Comparison of ENCODE assay signal across 28 cellular contexts in the genomic region with DNA sequence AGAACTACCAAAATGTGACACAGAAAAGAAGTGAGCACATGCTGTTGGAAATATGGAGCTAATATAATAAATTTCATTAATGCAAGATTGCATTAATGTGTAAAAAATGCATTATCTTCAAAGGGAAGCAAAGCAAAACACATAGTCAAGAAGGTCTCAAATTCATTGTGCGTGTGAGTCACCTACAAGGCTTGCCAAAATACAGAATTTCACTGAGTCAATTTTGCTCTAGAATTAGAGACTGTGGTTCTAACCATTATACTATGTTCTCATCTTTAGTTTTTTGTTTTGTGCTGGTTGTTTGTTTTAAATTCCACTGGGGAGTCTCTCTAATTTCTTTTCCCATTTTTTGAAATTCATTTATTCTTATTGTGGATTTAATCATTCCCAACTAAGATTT.
"Had no signal": no experiment of that assay in that cellular context is flagged by ENCODE, and none has a peak within 500 bp of the region (broad histone marks: within the 10 kb centered on the region; RNA-seq: fewer than 3 reads in every experiment).

No MANE protein-coding gene starts in this region.

- H3K79me2 ChIP-seq: hepatocyte had no signal

- H3K9me3 ChIP-seq: esophagus squamous epithelium, gastroesophageal sphincter, ovary, upper lobe of left lung, vagina had no signal

- ATAC-seq: activated naive CD4-positive, alpha-beta T cell treated with anti-CD3 and anti-CD28 coated beads, Interleukin-2, amount 50 U/mL, for 72 hours; activated T-cell treated with anti-CD3 and anti-CD28 coated beads, Interleukin-2, amount 50 U/mL, for 4 hours; gastroesophageal sphincter; naive thymus-derived CD4-positive, alpha-beta T cell; sciatic nerve; T-helper 17 cell; WTC11 had no signal

- H3K4me1 ChIP-seq: esophagus squamous epithelium, gastroesophageal sphincter, upper lobe of left lung, vagina had no signal

- H3K27me3 ChIP-seq: brain microvascular endothelial cell, esophagus squamous epithelium, gastroesophageal sphincter, hepatocyte, ovary, upper lobe of left lung, vagina had no signal

- H3K4me2 ChIP-seq: hepatocyte had no signal

- H2AFZ ChIP-seq: hepatocyte had no signal

- H3K4me3 ChIP-seq: esophagus squamous epithelium, gastroesophageal sphincter, hepatocyte, ovary, skin epidermis, upper lobe of left lung, vagina had no signal

- H3K36me3 ChIP-seq: brain microvascular endothelial cell, esophagus squamous epithelium, gastroesophageal sphincter, ovary, upper lobe of left lung, vagina had no signal

- H3K27ac ChIP-seq: brain microvascular endothelial cell, epithelial cell of prostate, esophagus squamous epithelium, gastroesophageal sphincter, hepatocyte, ovary, skin epidermis, upper lobe of left lung, vagina had no signal

- DNase-seq: activated CD4-positive, alpha-beta memory T cell treated with anti-CD3 and anti-CD28 coated beads, Interleukin-2, amount 10 ng/mL, durations not matched to agents 7 days and 5 days; activated CD4-positive, alpha-beta T cell treated with anti-CD3 and anti-CD28 coated beads for 1 hour; activated CD4-positive, alpha-beta T cell treated with anti-CD3 and anti-CD28 coated beads, Interleukin-2, amount 10 ng/mL, durations not matched to agents 7 days and 5 days; activated T-cell treated with anti-CD3 and anti-CD28 coated beads, Interleukin-2, amount 50 U/mL, for 4 hours; anterior cingulate cortex; brain microvascular endothelial cell; caudate nucleus; effector CD4-positive, alpha-beta T cell; esophagus squamous epithelium; immature natural killer cell; naive thymus-derived CD4-positive, alpha-beta T cell; ovary; retina; stimulated activated CD4-positive, alpha-beta T cell treated with anti-CD3 and anti-CD28 coated beads, Interleukin-12 subunit alpha, Interleukin-12 subunit beta, amount 100 ng/mL, for 4 hours; stimulated activated CD4-positive, alpha-beta T cell treated with anti-CD3 and anti-CD28 coated beads, Interleukin-4, amount 100 ng/mL, for 1 hour; substantia nigra; SW 1271; T-helper 17 cell; T1000; upper lobe of left lung had no signal
